12 cellular contexts compared by ENCODE assay signal in the genomic region with DNA sequence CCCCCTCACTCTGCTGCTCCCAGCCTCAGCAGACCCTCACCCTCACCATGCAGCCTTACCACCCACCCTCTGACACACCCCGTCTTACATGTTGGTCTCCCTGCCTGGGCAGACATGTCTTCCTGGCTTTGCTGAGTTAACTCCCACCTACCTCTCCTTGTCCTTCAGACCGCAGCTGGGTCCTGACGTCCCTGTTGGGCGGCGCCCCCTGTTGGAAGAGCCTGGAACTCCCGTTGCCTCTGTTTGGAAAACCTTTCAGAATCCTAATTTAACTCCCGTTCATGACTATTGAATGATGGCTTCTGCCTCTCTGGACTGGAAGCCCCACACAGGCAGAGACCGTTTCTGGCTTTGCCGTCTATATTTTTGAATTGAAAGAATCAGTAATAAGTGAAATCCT.
DNase-seq lines count a peak whose midpoint lies in the region; ATAC-seq, FAIRE-seq and TF ChIP-seq lines count a peak whose summit lies in the region.
"Had no signal": no experiment of that assay in that cellular context is flagged by ENCODE, and none has a peak within 500 bp of the region (broad histone marks: within the 10 kb centered on the region; RNA-seq: fewer than 3 reads in every experiment).

No MANE protein-coding gene starts in this region.

- WGBS in GM12878 (ENCODE audit: insufficient coverage, insufficient replicate concordance, low lambda C conversion rate, missing lambda C conversion rate): 27% methylated on average over 9 of the region's 9 CpGs

- H3F3A ChIP-seq in neural progenitor cell (ENCODE audit: low read depth): no peaks in the 10 kb centered on the region

- no peaks in the 10 kb centered on the region for H3K4me1 Mint-ChIP-seq in activated CD4-positive, alpha-beta T cell treated with anti-CD3 and anti-CD28 coated beads, Interleukin-2, amount 10 ng/mL, durations not matched to agents 24 days and 14 days
- H3K4me1 Mint-ChIP-seq in HFFc6 (ENCODE audit: low read depth) (peaks cover 6% of the 10 kb centered on the region; the same call in 1 of the 2 replicates), neural progenitor cell (peaks cover 8% of the 10 kb centered on the region)

- TF ChIP-seq EP300 in GM12878 (IDR thresholded peaks at IDR 0.05; ENCODE audit: borderline replicate concordance in 1 of 2, control insufficient read depth in 1 of 2, low read depth in 2 of 2, low read length in 2 of 2): no peak

- CTCF ChIA-PET in GM12878 (lab: Yijun Ruan, JAX): interaction anchor here (0.5 to 1.2 kb wide), 2 partner anchors 14 to 27 kb away, joined by 3 read pairs; no protein-coding TSS in a partner anchor

- FAIRE-seq in GM12878 (lab: Jason Lieb, UNC): no peak

- H3K27me3 ChIP-seq in GM12878 (replicated peaks in 1 of 2; ENCODE audit: control insufficient read depth in 2 of 2, insufficient read depth in 2 of 2, low read length in 1 of 2) (peaks cover 0 to 1% of the 10 kb centered on the region in 2 experiments; a peak in 2 of 4 replicates), neural progenitor cell (no peaks in the 10 kb centered on the region)
- H3K27me3 ChIP-seq: BLaER1 treated with 17β-estradiol and CSF1 and Interleukin-3, amounts not matched to agents 10 nM and 100 nM; upper lobe of left lung had no signal

- SMC1A ChIA-PET in GM12878 (lab: Charles Lee; ENCODE audit: uncharacterized antibody, unreplicated experiment): no interaction called here

- H2AFZ ChIP-seq in GM12878 (ENCODE audit: control insufficient read depth, low read depth, low read length) (no peak overlapping the region), neural progenitor cell (replicated peaks) (no peak overlapping the region)

- RAD21 ChIA-PET in GM12878 (lab: Charles Lee; ENCODE audit: unreplicated experiment): no interaction called here

- H3K4me1 ChIP-seq in GM12878 (ENCODE audit: control insufficient read depth, insufficient read depth, low read length): no peaks in the 10 kb centered on the region
- no peaks in the 10 kb centered on the region for H3K4me1 ChIP-seq in neural progenitor cell

- no peaks in the 10 kb centered on the region for H3K36me3 Mint-ChIP-seq in activated CD4-positive, alpha-beta T cell treated with anti-CD3 and anti-CD28 coated beads, Interleukin-2, amount 10 ng/mL, durations not matched to agents 24 days and 14 days (ENCODE audit: low read depth)
- H3K36me3 Mint-ChIP-seq in HFFc6 (ENCODE audit: low read depth): peaks cover 5% of the 10 kb centered on the region; the same call in 1 of the 2 replicates
- no peaks in the 10 kb centered on the region for H3K36me3 Mint-ChIP-seq in neural progenitor cell

- H3K9ac ChIP-seq in GM12878 (ENCODE audit: control insufficient read depth, insufficient read depth, low read length) (no peak overlapping the region), neural progenitor cell (no peak overlapping the region)
- H3K9ac ChIP-seq: BLaER1 treated with 17β-estradiol and CSF1 and Interleukin-3, amounts not matched to agents 10 nM and 100 nM had no signal

- no TSS peak for BruUV-seq in GM12878 (replicated peaks; lab: Mats Ljungman, UMichigan)

- H3K79me2 ChIP-seq in GM12878 (ENCODE audit: control insufficient read depth, insufficient read depth, low read length) (no peaks in the 10 kb centered on the region), neural progenitor cell (ENCODE audit: low read depth) (no peaks in the 10 kb centered on the region)

- peaks cover 37% of the 10 kb centered on the region for H3K27me3 Mint-ChIP-seq in activated CD4-positive, alpha-beta T cell treated with anti-CD3 and anti-CD28 coated beads, Interleukin-2, amount 10 ng/mL, durations not matched to agents 24 days and 14 days
- H3K27me3 Mint-ChIP-seq in HFFc6 (ENCODE audit: insufficient read depth): peaks cover 16% of the 10 kb centered on the region
- peaks cover 9% of the 10 kb centered on the region for H3K27me3 Mint-ChIP-seq in neural progenitor cell (ENCODE audit: insufficient read depth, low read depth)

- peak; percentile 30 for DNase-seq in activated CD4-positive, alpha-beta T cell treated with anti-CD3 and anti-CD28 coated beads for 48 hours
- DNase-seq in activated CD4-positive, alpha-beta T cell treated with anti-CD3 and anti-CD28 coated beads, Interleukin-2, amount 10 ng/mL, durations not matched to agents 24 days and 14 days: no peak
- DNase-seq in HFFc6: no peak
- DNase-seq in GM12878 (ENCODE audit: low read depth, low spot score): no peak
- peak; percentile 39 for DNase-seq in neural progenitor cell (ENCODE audit: low spot score)
- no peak for DNase-seq in NCI-H1048 (lab: John Stamatoyannopoulos, UW)
- no peak for DNase-seq in SKM-1 (lab: John Stamatoyannopoulos, UW; ENCODE audit: unreplicated experiment)
- no peak for DNase-seq in SKM-1 treated with dmso at 0.1 percent for 144 hours (lab: John Stamatoyannopoulos, UW; ENCODE audit: unreplicated experiment)
- DNase-seq: activated T-cell treated with anti-CD3 and anti-CD28 coated beads, Interleukin-2, amount 50 U/mL, for 1 hour had no signal

- TF ChIP-seq POLR2A in GM12878 (IDR thresholded peaks at IDR 0.05; ENCODE audit: low read depth, low read length): no peak

- H4K20me1 ChIP-seq in GM12878 (ENCODE audit: control insufficient read depth, insufficient read depth): no peaks in the 10 kb centered on the region
- no peaks in the 10 kb centered on the region for H4K20me1 ChIP-seq in neural progenitor cell (ENCODE audit: low read depth)
- H4K20me1 ChIP-seq: BLaER1 treated with 17β-estradiol and CSF1 and Interleukin-3, amounts not matched to agents 10 nM and 100 nM had no signal

- no peak overlapping the region for H3K27ac Mint-ChIP-seq in activated CD4-positive, alpha-beta T cell treated with anti-CD3 and anti-CD28 coated beads, Interleukin-2, amount 10 ng/mL, durations not matched to agents 24 days and 14 days
- H3K27ac Mint-ChIP-seq in HFFc6 (no peak overlapping the region), neural progenitor cell (no peak overlapping the region)

- peak; percentile 59 for TF ChIP-seq CTCF in HFFc6 (IDR thresholded peaks at IDR 0.05)
- peak in 2 of 3 experiments; percentile 32 to 34; a peak in 3 of 6 replicates for TF ChIP-seq CTCF in GM12878 (IDR thresholded peaks at IDR 0.05 in 2 of 3, conservative IDR thresholded peaks at IDR 0.05 in 1 of 3; ENCODE audit: control insufficient read depth in 2 of 3, extremely low read depth in 1 of 3, insufficient read depth in 1 of 3, low read depth in 3 of 3, low read length in 3 of 3)
- peak; percentile 63 for TF ChIP-seq CTCF in neural progenitor cell (IDR thresholded peaks at IDR 0.05)

- H3K27ac ChIP-seq in GM12878 (ENCODE audit: control insufficient read depth, insufficient read depth) (no peak overlapping the region), neural progenitor cell (no peak overlapping the region)
- H3K27ac ChIP-seq: BLaER1 treated with 17β-estradiol and CSF1 and Interleukin-3, amounts not matched to agents 10 nM and 100 nM; SK-N-MC; upper lobe of left lung had no signal

- H3K4me3 Mint-ChIP-seq in activated CD4-positive, alpha-beta T cell treated with anti-CD3 and anti-CD28 coated beads, Interleukin-2, amount 10 ng/mL, durations not matched to agents 24 days and 14 days: no peak overlapping the region
- H3K4me3 Mint-ChIP-seq in HFFc6 (no peak overlapping the region), neural progenitor cell (no peak overlapping the region)

- ATAC-seq in GM12878: no peak

- POLR2A ChIA-PET in GM12878 (lab: Charles Lee): no interaction called here

- H3K4me3 ChIP-seq in GM12878 (no peak overlapping the region), neural progenitor cell (no peak overlapping the region)
- H3K4me3 ChIP-seq: BLaER1 treated with 17β-estradiol and CSF1 and Interleukin-3, amounts not matched to agents 10 nM and 100 nM; SK-N-MC; upper lobe of left lung had no signal

- no peaks in the 10 kb centered on the region for H3K9me3 Mint-ChIP-seq in activated CD4-positive, alpha-beta T cell treated with anti-CD3 and anti-CD28 coated beads, Interleukin-2, amount 10 ng/mL, durations not matched to agents 24 days and 14 days
- peaks cover 18% of the 10 kb centered on the region; the same call in 1 of the 2 replicates for H3K9me3 Mint-ChIP-seq in HFFc6
- no peaks in the 10 kb centered on the region for H3K9me3 Mint-ChIP-seq in neural progenitor cell

- H3K36me3 ChIP-seq in GM12878 (ENCODE audit: control insufficient read depth in 2 of 2, insufficient read depth in 2 of 2, low read length in 1 of 2): no peaks in the 10 kb centered on the region
- H3K36me3 ChIP-seq in neural progenitor cell: no peaks in the 10 kb centered on the region
- H3K36me3 ChIP-seq: BLaER1 treated with 17β-estradiol and CSF1 and Interleukin-3, amounts not matched to agents 10 nM and 100 nM; upper lobe of left lung had no signal

- H3K9me3 ChIP-seq in GM12878 (replicated peaks; ENCODE audit: control insufficient read depth, insufficient read depth, low read length): no peaks in the 10 kb centered on the region; the same call in 2 of the 3 replicates
- no peaks in the 10 kb centered on the region for H3K9me3 ChIP-seq in neural progenitor cell (ENCODE audit: low read depth)
- H3K9me3 ChIP-seq: BLaER1 treated with 17β-estradiol and CSF1 and Interleukin-3, amounts not matched to agents 10 nM and 100 nM; upper lobe of left lung had no signal

- in situ Hi-C loops in GM12878 (cut with MboI): no loop called here

- intact Hi-C loops in activated CD4-positive, alpha-beta T cell treated with anti-CD3 and anti-CD28 coated beads, Interleukin-2, amount 10 ng/mL, durations not matched to agents 24 days and 14 days (cut with micrococcal nuclease): no loop called here
- intact Hi-C loops in GM12878 (cut with micrococcal nuclease; ENCODE audit: unreplicated experiment): no loop called here

- TF ChIP-seq RAD21 in GM12878 (IDR thresholded peaks at IDR 0.05; ENCODE audit: insufficient read depth, low read depth, low read length): no peak

- H3K4me2 ChIP-seq in GM12878 (ENCODE audit: control insufficient read depth, insufficient read depth): no peak overlapping the region
- no peak overlapping the region for H3K4me2 ChIP-seq in neural progenitor cell
- H3K4me2 ChIP-seq: BLaER1 treated with 17β-estradiol and CSF1 and Interleukin-3, amounts not matched to agents 10 nM and 100 nM had no signal

TF ChIP-seq in GM12878, 131 proteins besides CTCF, POLR2A, EP300 and RAD21 (continues in another document):
- no peak for TF ChIP-seq ZNF622 (IDR thresholded peaks at IDR 0.05)

Comparison
In these comparisons a context has a peak if more than half of its experiments do, and no peak if none do; other contexts are left out.
1. DNase-seq: peak in activated CD4-positive, alpha-beta T cell treated with anti-CD3 and anti-CD28 coated beads for 48 hours (single experiment) and neural progenitor cell (single experiment); none in activated CD4-positive, alpha-beta T cell treated with anti-CD3 and anti-CD28 coated beads, Interleukin-2, amount 10 ng/mL, durations not matched to agents 24 days and 14 days (single experiment), HFFc6 (single experiment), GM12878 (single experiment), NCI-H1048 (single experiment), SKM-1 (single experiment) and SKM-1 treated with dmso at 0.1 percent for 144 hours (single experiment).
2. Peak in every context shown above with its lines, with median percentiles within 50 percentile points of each other: CTCF ChIP-seq.